Comparison of ENCODE assay signal across 22 cellular contexts in genomic region chr14:69956970-69957369, GRCh38.
"Had no signal": no experiment of that assay in that cellular context is flagged by ENCODE, and none has a peak within 500 bp of the region (broad histone marks: within the 10 kb centered on the region; RNA-seq: fewer than 3 reads in every experiment).

No MANE protein-coding gene starts in this region.

- H3K27ac Mint-ChIP-seq: activated CD4-positive, alpha-beta memory T cell treated with anti-CD3 and anti-CD28 coated beads, Interleukin-2, amount 10 ng/mL, durations not matched to agents 7 days and 5 days; activated CD4-positive, alpha-beta T cell treated with anti-CD3 and anti-CD28 coated beads, Interleukin-2, amount 10 ng/mL, durations not matched to agents 24 days and 14 days; activated naive CD4-positive, alpha-beta T cell treated with anti-CD3 and anti-CD28 coated beads for 36 hours; activated naive CD8-positive, alpha-beta T cell treated with anti-CD3 and anti-CD28 coated beads, Interleukin-2, amount 10 ng/mL, durations not matched to agents 7 days and 5 days; activated T-cell treated with anti-CD3 and anti-CD28 coated beads, Interleukin-2, amount 50 U/mL, for 72 hours; immature natural killer cell; nephron; stimulated activated effector memory CD8-positive, alpha-beta T cell treated with anti-CD3 and anti-CD28 coated beads, Interleukin-12 subunit alpha, Interleukin-12 subunit beta, amount 100 ng/mL, for 72 hours; stimulated activated naive CD8-positive, alpha-beta T cell treated with anti-CD3 and anti-CD28 coated beads, Interleukin-15, amount 100 ng/mL, for 72 hours had no signal

- H3K27me3 ChIP-seq: transverse colon, uterus had no signal

- ATAC-seq: activated CD4-positive, CD25-positive, alpha-beta regulatory T cell treated with anti-CD3 and anti-CD28 coated beads, Interleukin-2, amount 50 U/mL, for 24 hours; activated T-cell treated with anti-CD3 and anti-CD28 coated beads, Interleukin-2, amount 50 U/mL, for 72 hours; gastroesophageal sphincter; sciatic nerve; stimulated activated effector memory CD8-positive, alpha-beta T cell treated with anti-CD3 and anti-CD28 coated beads, Interleukin-12 subunit alpha, Interleukin-12 subunit beta, amount 100 ng/mL, for 72 hours; stimulated activated naive CD8-positive, alpha-beta T cell treated with anti-CD3 and anti-CD28 coated beads, Interleukin-15, amount 100 ng/mL, for 72 hours had no signal

- H3K4me1 Mint-ChIP-seq: activated CD4-positive, alpha-beta memory T cell treated with anti-CD3 and anti-CD28 coated beads, Interleukin-2, amount 10 ng/mL, durations not matched to agents 7 days and 5 days; activated CD4-positive, alpha-beta T cell treated with anti-CD3 and anti-CD28 coated beads, Interleukin-2, amount 10 ng/mL, durations not matched to agents 24 days and 14 days; activated naive CD8-positive, alpha-beta T cell treated with anti-CD3 and anti-CD28 coated beads, Interleukin-2, amount 10 ng/mL, durations not matched to agents 7 days and 5 days; immature natural killer cell; stimulated activated effector memory CD8-positive, alpha-beta T cell treated with anti-CD3 and anti-CD28 coated beads, Interleukin-12 subunit alpha, Interleukin-12 subunit beta, amount 100 ng/mL, for 72 hours; stimulated activated naive CD8-positive, alpha-beta T cell treated with anti-CD3 and anti-CD28 coated beads, Interleukin-15, amount 100 ng/mL, for 72 hours had no signal

- H3K4me3 ChIP-seq: gastroesophageal sphincter, left ventricle myocardium inferior, transverse colon, uterus had no signal

- H3K9me3 Mint-ChIP-seq: activated CD4-positive, alpha-beta memory T cell treated with anti-CD3 and anti-CD28 coated beads, Interleukin-2, amount 10 ng/mL, durations not matched to agents 7 days and 5 days; activated CD4-positive, alpha-beta T cell treated with anti-CD3 and anti-CD28 coated beads, Interleukin-2, amount 10 ng/mL, durations not matched to agents 24 days and 14 days; activated naive CD4-positive, alpha-beta T cell treated with anti-CD3 and anti-CD28 coated beads for 36 hours; activated naive CD8-positive, alpha-beta T cell treated with anti-CD3 and anti-CD28 coated beads, Interleukin-2, amount 10 ng/mL, durations not matched to agents 7 days and 5 days; activated T-cell treated with anti-CD3 and anti-CD28 coated beads, Interleukin-2, amount 50 U/mL, for 72 hours; immature natural killer cell; nephron; stimulated activated effector memory CD8-positive, alpha-beta T cell treated with anti-CD3 and anti-CD28 coated beads, Interleukin-12 subunit alpha, Interleukin-12 subunit beta, amount 100 ng/mL, for 72 hours; stimulated activated naive CD8-positive, alpha-beta T cell treated with anti-CD3 and anti-CD28 coated beads, Interleukin-15, amount 100 ng/mL, for 72 hours had no signal

- H3K9me3 ChIP-seq: gastroesophageal sphincter, left ventricle myocardium inferior, transverse colon, uterus had no signal

- H3K4me3 Mint-ChIP-seq: activated CD4-positive, alpha-beta memory T cell treated with anti-CD3 and anti-CD28 coated beads, Interleukin-2, amount 10 ng/mL, durations not matched to agents 7 days and 5 days; activated CD4-positive, alpha-beta T cell treated with anti-CD3 and anti-CD28 coated beads, Interleukin-2, amount 10 ng/mL, durations not matched to agents 24 days and 14 days; activated naive CD4-positive, alpha-beta T cell treated with anti-CD3 and anti-CD28 coated beads for 36 hours; activated naive CD8-positive, alpha-beta T cell treated with anti-CD3 and anti-CD28 coated beads, Interleukin-2, amount 10 ng/mL, durations not matched to agents 7 days and 5 days; activated T-cell treated with anti-CD3 and anti-CD28 coated beads, Interleukin-2, amount 50 U/mL, for 72 hours; immature natural killer cell; nephron; stimulated activated effector memory CD8-positive, alpha-beta T cell treated with anti-CD3 and anti-CD28 coated beads, Interleukin-12 subunit alpha, Interleukin-12 subunit beta, amount 100 ng/mL, for 72 hours; stimulated activated naive CD8-positive, alpha-beta T cell treated with anti-CD3 and anti-CD28 coated beads, Interleukin-15, amount 100 ng/mL, for 72 hours had no signal

- H3K36me3 Mint-ChIP-seq: activated naive CD8-positive, alpha-beta T cell treated with anti-CD3 and anti-CD28 coated beads, Interleukin-2, amount 10 ng/mL, durations not matched to agents 7 days and 5 days; immature natural killer cell; stimulated activated effector memory CD8-positive, alpha-beta T cell treated with anti-CD3 and anti-CD28 coated beads, Interleukin-12 subunit alpha, Interleukin-12 subunit beta, amount 100 ng/mL, for 72 hours had no signal

- DNase-seq: activated CD4-positive, alpha-beta memory T cell treated with anti-CD3 and anti-CD28 coated beads, Interleukin-2, amount 10 ng/mL, durations not matched to agents 7 days and 5 days; activated CD4-positive, alpha-beta T cell treated with anti-CD3 and anti-CD28 coated beads, Interleukin-2, amount 10 ng/mL, durations not matched to agents 24 days and 14 days; activated effector memory CD4-positive, alpha-beta T cell treated with Interleukin-2 at 50 U/mL for 16 hours; activated naive CD4-positive, alpha-beta T cell treated with anti-CD3 and anti-CD28 coated beads for 36 hours; activated naive CD8-positive, alpha-beta T cell treated with anti-CD3 and anti-CD28 coated beads, Interleukin-2, amount 10 ng/mL, durations not matched to agents 7 days and 5 days; activated T-cell treated with anti-CD3 and anti-CD28 coated beads, Interleukin-2, amount 50 U/mL, for 72 hours; amniotic stem cell; cerebellar nuclear complex; cortex of kidney; immature natural killer cell; kidney glomerular epithelial cell; left ventricle myocardium inferior; small intestine; stimulated activated CD4-positive, alpha-beta T cell treated with anti-CD3 and anti-CD28 coated beads, Interleukin-2, amount 100 ng/mL, for 24 hours; stimulated activated naive CD8-positive, alpha-beta T cell treated with anti-CD3 and anti-CD28 coated beads, Interleukin-15, amount 100 ng/mL, for 72 hours; transverse colon; uterus had no signal

- H3K36me3 ChIP-seq: gastroesophageal sphincter, left ventricle myocardium inferior, transverse colon, uterus had no signal

- FAIRE-seq: small intestine had no signal
